ENCODE assay signal across 21 cellular contexts in genomic region chr22:48636746-48637145, GRCh38.
"Had no signal": no experiment of that assay in that cellular context is flagged by ENCODE, and none has a peak within 500 bp of the region (broad histone marks: within the 10 kb centered on the region; RNA-seq: fewer than 3 reads in every experiment).

No MANE protein-coding gene starts in this region.

- H3K4me3 ChIP-seq: MG63 had no signal

- H3K4me3 Mint-ChIP-seq: activated CD8-positive, alpha-beta T cell treated with anti-CD3 and anti-CD28 coated beads, Interleukin-2, amount 10 ng/mL, durations not matched to agents 7 days and 5 days; activated naive CD4-positive, alpha-beta T cell treated with anti-CD3 and anti-CD28 coated beads, Interleukin-2, amount 50 U/mL, for 24 hours; T-helper 1 cell treated with Interleukin-12 subunit alpha and Interleukin-12 subunit beta and Interleukin-4 antibody, amounts not matched to agents 30 μg/mL and 1 μg/mL, for 36 hours had no signal

- H3K27ac Mint-ChIP-seq: activated CD8-positive, alpha-beta T cell treated with anti-CD3 and anti-CD28 coated beads, Interleukin-2, amount 10 ng/mL, durations not matched to agents 7 days and 5 days; activated naive CD4-positive, alpha-beta T cell treated with anti-CD3 and anti-CD28 coated beads, Interleukin-2, amount 50 U/mL, for 24 hours; T-helper 1 cell treated with Interleukin-12 subunit alpha and Interleukin-12 subunit beta and Interleukin-4 antibody, amounts not matched to agents 30 μg/mL and 1 μg/mL, for 36 hours had no signal

- H3K27me3 ChIP-seq: MG63 had no signal

- H3K36me3 ChIP-seq: MG63 had no signal

- ATAC-seq: activated CD4-positive, CD25-positive, alpha-beta regulatory T cell treated with anti-CD3 and anti-CD28 coated beads, Interleukin-2, amount 50 U/mL, for 24 hours; activated CD8-positive, alpha-beta T cell treated with anti-CD3 and anti-CD28 coated beads, Interleukin-2, amount 10 ng/mL, durations not matched to agents 7 days and 5 days; PC-3 had no signal

- H3K36me3 Mint-ChIP-seq: activated naive CD4-positive, alpha-beta T cell treated with anti-CD3 and anti-CD28 coated beads, Interleukin-2, amount 50 U/mL, for 24 hours had no signal

- H3K9me3 ChIP-seq: MG63 had no signal

- DNase-seq: activated CD4-positive, alpha-beta T cell treated with anti-CD3 and anti-CD28 coated beads for 4 hours; activated CD8-positive, alpha-beta memory T cell treated with anti-CD3 and anti-CD28 coated beads, Interleukin-2, amount 50 U/mL, for 48 hours; activated CD8-positive, alpha-beta T cell treated with anti-CD3 and anti-CD28 coated beads, Interleukin-2, amount 10 ng/mL, durations not matched to agents 7 days and 5 days; activated naive CD4-positive, alpha-beta T cell; activated T-cell treated with anti-CD3 and anti-CD28 coated beads, Interleukin-2, amount 50 U/mL, for 1 hour; aorta; central memory CD4-positive, alpha-beta T cell; KG1; MG63; NCI-H1105 treated with DMSO at 0.1 percent for 48 hours; NCI-H1436 treated with DMSO at 0.1 percent for 48 hours; NCI-H187 treated with DMSO at 0.1 percent for 48 hours; NCI-H2081 treated with DMSO at 0.1 percent for 48 hours; NCI-H226; NCI-H510A; NCI-H526 treated with DMSO at 0.1 percent for 48 hours; PC-3; SHP77 treated with DMSO at 0.1 percent for 48 hours had no signal

- H3K27me3 Mint-ChIP-seq: activated naive CD4-positive, alpha-beta T cell treated with anti-CD3 and anti-CD28 coated beads, Interleukin-2, amount 50 U/mL, for 24 hours had no signal

- H3K9me3 Mint-ChIP-seq: activated naive CD4-positive, alpha-beta T cell treated with anti-CD3 and anti-CD28 coated beads, Interleukin-2, amount 50 U/mL, for 24 hours; T-helper 1 cell treated with Interleukin-12 subunit alpha and Interleukin-12 subunit beta and Interleukin-4 antibody, amounts not matched to agents 30 μg/mL and 1 μg/mL, for 36 hours had no signal
